8 cellular contexts compared by ENCODE assay signal in the genomic region with DNA sequence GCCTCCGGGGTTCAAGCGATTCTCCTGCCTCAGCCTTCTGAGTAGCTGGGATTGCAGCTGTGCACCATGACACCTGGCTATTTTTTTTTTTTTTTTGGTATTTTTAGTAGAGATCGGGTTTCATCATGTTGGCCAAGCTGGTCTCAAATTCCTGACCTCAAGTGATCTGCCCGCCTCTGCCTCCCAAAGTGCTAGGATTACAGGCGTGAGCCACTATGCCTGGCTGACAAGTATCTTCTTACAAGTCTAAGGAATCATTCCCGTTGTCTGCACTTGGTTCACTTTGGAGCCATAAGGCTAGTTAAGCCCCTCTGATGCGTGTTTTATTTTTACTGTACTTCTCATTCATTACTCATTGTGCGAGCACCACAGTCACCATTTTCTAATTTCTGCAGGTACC.
A peak's percentile ranks its signal among the peaks of the same experiment; 100 is the strongest.
DNase-seq lines count a peak whose midpoint lies in the region; ATAC-seq and TF ChIP-seq lines count a peak whose summit lies in the region.
"Not testable (repeated sequence)": the region's sequence is repeated elsewhere in the genome, so short reads cannot be mapped to it uniquely, and the experiment has no call there.

No MANE protein-coding gene starts in this region.

- not testable (repeated sequence) for H3F3A ChIP-seq in PC-3 (ENCODE audit: low read length, unreplicated experiment)

- no CpG with 5 or more reads among the region's 8 CpGs for WGBS in mesendoderm (ENCODE audit: extremely low coverage, insufficient coverage, low lambda C conversion rate)
- WGBS in psoas muscle, 3 donors = 22 to 28% (median 26%) methylated on average over 8 of the region's 8 CpGs

- H2BK5ac ChIP-seq in mesendoderm (ENCODE audit: low read length) = not testable (repeated sequence)

- H3K36me3 Mint-ChIP-seq in MCF 10A (ENCODE audit: insufficient read depth, unreplicated experiment) = peaks cover 12% of the 10 kb centered on the region

- H3K4me1 Mint-ChIP-seq in MCF 10A (ENCODE audit: insufficient read depth, unreplicated experiment) = not testable (repeated sequence)

- H3K27ac Mint-ChIP-seq in MCF 10A (ENCODE audit: low read depth, unreplicated experiment) = not testable (repeated sequence)

- H3K4me3 Mint-ChIP-seq in MCF 10A (ENCODE audit: unreplicated experiment) = not testable (repeated sequence)

- POLR2A ChIA-PET in PC-3 (lab: Charles Lee; ENCODE audit: unreplicated experiment); MCF 10A (lab: Yijun Ruan, JAX): not testable (repeated sequence)

- BruUV-seq in PC-3 (replicated peaks; lab: Mats Ljungman, UMichigan); MCF 10A (replicated peaks; lab: Mats Ljungman, UMichigan): not testable (repeated sequence)

- H2BK120ac ChIP-seq in mesendoderm (ENCODE audit: low read depth, low read length) = not testable (repeated sequence)

- not testable (repeated sequence) for H3K27ac ChIP-seq in PC-3 (ENCODE audit: low read length); mesendoderm (ENCODE audit: low read depth, low read length)
- peak overlapping the region; percentile 56 for H3K27ac ChIP-seq in psoas muscle

- not testable (repeated sequence) for TF ChIP-seq CTCF in PC-3 (conservative IDR thresholded peaks at IDR 0.05; ENCODE audit: low read depth, low read length); MCF 10A (IDR thresholded peaks at IDR 0.05; ENCODE audit: unreplicated experiment); psoas muscle (IDR thresholded peaks at IDR 0.05)

- not testable (repeated sequence) for H2BK15ac ChIP-seq in mesendoderm (replicated peaks; ENCODE audit: low read depth)

- not testable (repeated sequence) for H4K5ac ChIP-seq in mesendoderm (ENCODE audit: low read length)

- H3K27me3 Mint-ChIP-seq in MCF 10A (ENCODE audit: insufficient read depth, unreplicated experiment) = not testable (repeated sequence)

- not testable (repeated sequence) for H3K23ac ChIP-seq in mesendoderm (ENCODE audit: low read length)

- DNase-seq in DMS53 (lab: John Stamatoyannopoulos, UW) = peak; percentile 57
- DNase-seq in HT1080 (ENCODE audit: low read depth) = peak; percentile 33
- peak in 2 of 3 experiments; percentile 17 to 24 for DNase-seq in NCI-H1417 (lab: John Stamatoyannopoulos, UW)
- DNase-seq in NCI-H2171 treated with DMSO at 0.1 percent for 48 hours (lab: John Stamatoyannopoulos, UW) = peak; percentile 94
- peak; percentile 10 for DNase-seq in PC-3
- DNase-seq in MCF 10A (ENCODE audit: unreplicated experiment) = peak; percentile 18
- peak; percentile 15 for DNase-seq in mesendoderm
- peak in 1 of 2 donors; percentile 59 for DNase-seq in psoas muscle

- H3K18ac ChIP-seq in mesendoderm (ENCODE audit: low read length) = not testable (repeated sequence)

- H3K9me3 ChIP-seq in PC-3 (ENCODE audit: low read length); psoas muscle: not testable (repeated sequence)

- intact Hi-C loops in PC-3 (cut with micrococcal nuclease); MCF 10A (cut with micrococcal nuclease); psoas muscle (cut with DNase I): not testable (repeated sequence)

- H3K79me1 ChIP-seq in mesendoderm (ENCODE audit: low read length) = not testable (repeated sequence)

- not testable (repeated sequence) for H3K4ac ChIP-seq in mesendoderm (ENCODE audit: low read depth, low read length)

- not testable (repeated sequence) for ATAC-seq in PC-3
- ATAC-seq in psoas muscle = peak; percentile 91 to 97 (median 94)

- not testable (repeated sequence) for H3K79me2 ChIP-seq in PC-3 (ENCODE audit: low read length); mesendoderm (ENCODE audit: control insufficient read depth, insufficient read depth, low read length)

- not testable (repeated sequence) for H3K4me1 ChIP-seq in PC-3 (ENCODE audit: insufficient read depth, low read length); mesendoderm (ENCODE audit: control insufficient read depth, low read depth, low read length)
- H3K4me1 ChIP-seq in psoas muscle = peaks cover 37% of the 10 kb centered on the region

- not testable (repeated sequence) for H3K4me2 ChIP-seq in PC-3 (ENCODE audit: low read length); mesendoderm (ENCODE audit: low read length)

- H3K56ac ChIP-seq in mesendoderm (ENCODE audit: low read length) = not testable (repeated sequence)

- H2AK5ac ChIP-seq in mesendoderm (ENCODE audit: low read length) = not testable (repeated sequence)

- not testable (repeated sequence) for H2AFZ ChIP-seq in PC-3 (ENCODE audit: low read length)

- H4K20me1 ChIP-seq in PC-3 (ENCODE audit: low read length) = not testable (repeated sequence)

- not testable (repeated sequence) for H3K9me2 ChIP-seq in PC-3 (replicated peaks; ENCODE audit: low read length)

- not testable (repeated sequence) for H4K8ac ChIP-seq in mesendoderm (ENCODE audit: low read depth, low read length)

- not testable (repeated sequence) for H3K36me3 ChIP-seq in PC-3 (ENCODE audit: low read depth, low read length); mesendoderm (ENCODE audit: control insufficient read depth, insufficient read depth, low read length); psoas muscle (ENCODE audit: insufficient read depth in 1 of 2, low read depth in 1 of 2)

- H3K27me3 ChIP-seq in PC-3 (ENCODE audit: low read length); mesendoderm (ENCODE audit: insufficient read depth, low read length, poor library complexity); psoas muscle (ENCODE audit: insufficient read depth in 3 of 3, low read length in 2 of 3): not testable (repeated sequence)

- CTCF ChIA-PET in PC-3 (lab: Charles Lee); MCF 10A (lab: Yijun Ruan, JAX): not testable (repeated sequence)

- not testable (repeated sequence) for H3K9ac ChIP-seq in PC-3 (ENCODE audit: low read length); mesendoderm (ENCODE audit: low read length)

- peaks cover 13% of the 10 kb centered on the region for H3K9me3 Mint-ChIP-seq in MCF 10A (ENCODE audit: unreplicated experiment)

- H3K4me3 ChIP-seq in PC-3 (ENCODE audit: low read length); mesendoderm (ENCODE audit: low read length): not testable (repeated sequence)
- H3K4me3 ChIP-seq in psoas muscle = peak overlapping the region; percentile 16
